1 cellular context compared by ENCODE assay signal in genomic region chr7:30430300-30430699, GRCh38.
TF ChIP-seq lines count a peak whose summit lies in the region.

No MANE protein-coding gene starts in this region.

TF ChIP-seq in HepG2, 621 proteins besides CTCF, POLR2A, EP300 and RAD21 (continued from another document):
- TF ChIP-seq ZNF710 (CRISPR knock-in tag; IDR thresholded peaks at IDR 0.05; ENCODE audit: borderline replicate concordance) = no peak
- no peak for TF ChIP-seq ZNF256 (CRISPR knock-in tag; conservative IDR thresholded peaks at IDR 0.05)
- no peak for TF ChIP-seq SSRP1 (CRISPR knock-in tag; IDR thresholded peaks at IDR 0.05)
- no peak for TF ChIP-seq ZKSCAN5 (CRISPR knock-in tag; IDR thresholded peaks at IDR 0.05)
- TF ChIP-seq ZNF260 (CRISPR knock-in tag; IDR thresholded peaks at IDR 0.05; ENCODE audit: borderline replicate concordance, low read depth) = no peak
- TF ChIP-seq THAP7 (CRISPR knock-in tag; IDR thresholded peaks at IDR 0.05) = no peak
- TF ChIP-seq ZNF577 (CRISPR knock-in tag; IDR thresholded peaks at IDR 0.05; ENCODE audit: borderline replicate concordance, low read depth) = no peak
- TF ChIP-seq MAF1 (CRISPR knock-in tag; IDR thresholded peaks at IDR 0.05; ENCODE audit: borderline replicate concordance) = no peak
- no peak for TF ChIP-seq MAFG (CRISPR knock-in tag; IDR thresholded peaks at IDR 0.05)
- no peak for TF ChIP-seq PLSCR1 (CRISPR knock-in tag; IDR thresholded peaks at IDR 0.05; ENCODE audit: borderline replicate concordance)
- no peak for TF ChIP-seq MYC (CRISPR knock-in tag; IDR thresholded peaks at IDR 0.05; ENCODE audit: borderline replicate concordance)
- no peak for TF ChIP-seq CHCHD3 (CRISPR knock-in tag; IDR thresholded peaks at IDR 0.05)
- TF ChIP-seq CREB1 (IDR thresholded peaks at IDR 0.05) = no peak
- TF ChIP-seq CREB1 (CRISPR knock-in tag; IDR thresholded peaks at IDR 0.05) = no peak
TF ChIP-seq in HepG2: peak in this region for 0.
